Comparison of ENCODE assay signal across 24 cellular contexts in genomic region chr13:113361406-113361805, GRCh38. TPM values are rescaled to one million over a fixed set of nuclear protein-coding genes. Genes with fewer than 3 reads are reported as not detected.
DNase-seq lines count a peak whose midpoint lies in the region; ATAC-seq and TF ChIP-seq lines count a peak whose summit lies in the region.
"Had no signal": no experiment of that assay in that cellular context is flagged by ENCODE, and none has a peak within 500 bp of the region (broad histone marks: within the 10 kb centered on the region; RNA-seq: fewer than 3 reads in every experiment).

No MANE protein-coding gene starts in this region.

- peaks cover 4% of the 10 kb centered on the region; the same call in 2 of the 3 replicates for H3K9me3 Mint-ChIP-seq in GM23338
- H3K9me3 Mint-ChIP-seq in endodermal cell = no peaks in the 10 kb centered on the region
- H3K9me3 Mint-ChIP-seq in progenitor cell of endocrine pancreas (ENCODE audit: low read depth) = no peaks in the 10 kb centered on the region
- H3K9me3 Mint-ChIP-seq: activated naive CD4-positive, alpha-beta T cell treated with anti-CD3 and anti-CD28 coated beads, Interleukin-2, amount 10 ng/mL, durations not matched to agents 7 days and 5 days had no signal

- H3K4me3 ChIP-seq in GM12865 (ENCODE audit: low read depth, low read length) (no peak overlapping the region), GM23338 (peak overlapping the region; percentile 36; the same call in 1 of the 2 replicates), endodermal cell (ENCODE audit: low read length) (no peak overlapping the region), OCI-LY7 (ENCODE audit: low read depth, low read length, poor library complexity, severe bottlenecking) (no peak overlapping the region)
- H3K4me3 ChIP-seq: GM23248, lung, prostate gland had no signal

- no TSS peak for BruUV-seq in OCI-LY7 (replicated peaks; lab: Mats Ljungman, UMichigan)

- 99% methylated on average over 7 of the region's 7 CpGs; no CpG with 5 or more reads in 1 of the 2 experiments for WGBS in endodermal cell (ENCODE audit: insufficient coverage in 1 of 2, insufficient read length in 1 of 2), 2 experiments

- peaks cover 21% of the 10 kb centered on the region; the same call in 1 of the 2 replicates for H3F3A ChIP-seq in GM23338 (replicated peaks; ENCODE audit: low read depth)

- TF ChIP-seq CTCF in GM12865 (IDR thresholded peaks at IDR 0.05; ENCODE audit: insufficient read depth, low read depth, low read length, missing control alignments) (no peak), GM23338 (conservative IDR thresholded peaks at IDR 0.05; ENCODE audit: low read depth in 2 of 2) (no peak), endodermal cell (conservative IDR thresholded peaks at IDR 0.05) (no peak), progenitor cell of endocrine pancreas (IDR thresholded peaks at IDR 0.05; ENCODE audit: unreplicated experiment) (no peak), OCI-LY7 (conservative IDR thresholded peaks at IDR 0.05; ENCODE audit: low read length) (no peak)

- no peak overlapping the region for H2AFZ ChIP-seq in GM23338
- no peak overlapping the region for H2AFZ ChIP-seq in OCI-LY7 (ENCODE audit: low read length)
- H2AFZ ChIP-seq: GM23248 had no signal

- H3K36me3 Mint-ChIP-seq in GM23338 (ENCODE audit: low read depth) = peaks cover 33% of the 10 kb centered on the region
- H3K36me3 Mint-ChIP-seq in endodermal cell (ENCODE audit: low read depth) = peaks cover 28% of the 10 kb centered on the region
- H3K36me3 Mint-ChIP-seq in progenitor cell of endocrine pancreas (ENCODE audit: insufficient read depth) = peaks cover 1% of the 10 kb centered on the region
- H3K36me3 Mint-ChIP-seq: activated naive CD4-positive, alpha-beta T cell treated with anti-CD3 and anti-CD28 coated beads, Interleukin-2, amount 10 ng/mL, durations not matched to agents 7 days and 5 days had no signal

- H3K9me2 ChIP-seq in GM23338 (ENCODE audit: insufficient read depth) = no peaks in the 10 kb centered on the region
- H3K9me2 ChIP-seq in OCI-LY7 (ENCODE audit: insufficient read depth, low read length) = no peaks in the 10 kb centered on the region

- CTCF ChIA-PET in OCI-LY7 (lab: Charles Lee; ENCODE audit: unreplicated experiment) = no interaction called here

- H3K4me2 ChIP-seq in GM23338 (peak overlapping the region; percentile 97), OCI-LY7 (ENCODE audit: low read length) (no peak overlapping the region)

- peak overlapping the region; percentile 33; the same call in 2 of the 3 replicates for H3K4me3 Mint-ChIP-seq in GM23338
- no peak overlapping the region for H3K4me3 Mint-ChIP-seq in endodermal cell
- peak overlapping the region; percentile 21 for H3K4me3 Mint-ChIP-seq in progenitor cell of endocrine pancreas (ENCODE audit: low read depth)
- H3K4me3 Mint-ChIP-seq: activated naive CD4-positive, alpha-beta T cell treated with anti-CD3 and anti-CD28 coated beads, Interleukin-2, amount 10 ng/mL, durations not matched to agents 7 days and 5 days had no signal

- H4K20me1 ChIP-seq in GM23338 (replicated peaks; ENCODE audit: insufficient read depth) (peaks cover 52% of the 10 kb centered on the region), OCI-LY7 (ENCODE audit: insufficient read depth, low read length) (no peaks in the 10 kb centered on the region)

- H3K27ac ChIP-seq in GM23338 (ENCODE audit: low read depth) (0 out of 2 replicates have a peak overlapping the region, but pooled peaks have one; percentile 32), endodermal cell (ENCODE audit: low read depth, low read length) (no peak overlapping the region), OCI-LY7 (ENCODE audit: low read depth, low read length, poor library complexity, severe bottlenecking) (no peak overlapping the region)
- H3K27ac ChIP-seq: C4-2B, GM23248, prostate gland, transverse colon had no signal

- H3K27me3 ChIP-seq in GM23338 (ENCODE audit: insufficient read depth) = no peaks in the 10 kb centered on the region
- H3K27me3 ChIP-seq in endodermal cell (ENCODE audit: control insufficient read depth, insufficient read depth, low read length, poor library complexity, severe bottlenecking) = no peaks in the 10 kb centered on the region

- POLR2A ChIA-PET in OCI-LY7 (lab: Charles Lee) = no interaction called here

- peaks cover 6% of the 10 kb centered on the region for H3K27me3 Mint-ChIP-seq in GM23338 (ENCODE audit: insufficient read depth, low read depth, poor library complexity)
- H3K27me3 Mint-ChIP-seq in endodermal cell (ENCODE audit: insufficient read depth) = no peaks in the 10 kb centered on the region
- H3K27me3 Mint-ChIP-seq in progenitor cell of endocrine pancreas = no peaks in the 10 kb centered on the region

- H3K9ac ChIP-seq in endodermal cell (ENCODE audit: extremely low read depth, low read length, poor library complexity, severe bottlenecking) = no peak overlapping the region
- H3K9ac ChIP-seq: GM23248 had no signal

- H3K4me1 Mint-ChIP-seq in GM23338 (peaks cover 22% of the 10 kb centered on the region), endodermal cell (peaks cover 4% of the 10 kb centered on the region), progenitor cell of endocrine pancreas (ENCODE audit: low read depth) (peaks cover 21% of the 10 kb centered on the region)

- H3K36me3 ChIP-seq in GM23338 (ENCODE audit: insufficient read depth) (peaks cover 21% of the 10 kb centered on the region), endodermal cell (ENCODE audit: control insufficient read depth, insufficient read depth, low read length) (peaks cover 19% of the 10 kb centered on the region), OCI-LY7 (ENCODE audit: insufficient read depth, low read length) (no peaks in the 10 kb centered on the region)
- H3K36me3 ChIP-seq: prostate gland, transverse colon had no signal

- H3K79me2 ChIP-seq in GM23338 (replicated peaks; ENCODE audit: insufficient read depth) (peaks cover 74% of the 10 kb centered on the region), OCI-LY7 (ENCODE audit: insufficient read depth, low read depth, low read length) (no peaks in the 10 kb centered on the region)

- ATAC-seq in GM23338 (no peak), GM21447 (IDR thresholded peaks at IDR 0.05; ENCODE audit: unreplicated experiment) (no peak)

- intact Hi-C loops in OCI-LY7 (cut with micrococcal nuclease; ENCODE audit: unreplicated experiment) = no loop called here

- DNase-seq in GM12865 (ENCODE audit: low read depth) (peak; percentile 30), GM23338 (ENCODE audit: low spot score) (no peak), endodermal cell (peak; percentile 24), progenitor cell of endocrine pancreas (ENCODE audit: low spot score, unreplicated experiment) (no peak), nucleus accumbens (lab: John Stamatoyannopoulos, UW) (no peak), OCI-LY7 (ENCODE audit: low spot score) (no peak)
- DNase-seq: activated CD4-positive, alpha-beta T cell treated with anti-CD3 and anti-CD28 coated beads for 4 hours; activated naive CD4-positive, alpha-beta T cell treated with anti-CD3 and anti-CD28 coated beads, Interleukin-2, amount 10 ng/mL, durations not matched to agents 7 days and 5 days; amygdala; Calu3; DMS79 treated with DMSO at 0.1 percent for 48 hours; effector CD4-positive, alpha-beta T cell; GM23248; kidney glomerular epithelial cell; NCI-H1092; NCI-H1694 treated with DMSO at 0.1 percent for 48 hours; NCI-H510A; OCI-M1; T-helper 2 cell; transverse colon had no signal

- H3K9me3 ChIP-seq in endodermal cell (ENCODE audit: control insufficient read depth, low read length) (no peaks in the 10 kb centered on the region), OCI-LY7 (ENCODE audit: low read length) (no peaks in the 10 kb centered on the region)
- H3K9me3 ChIP-seq: prostate gland, transverse colon had no signal

- H3K27ac Mint-ChIP-seq in GM23338 (no peak overlapping the region; the same call in 1 of the 2 replicates), endodermal cell (no peak overlapping the region), progenitor cell of endocrine pancreas (no peak overlapping the region)
- H3K27ac Mint-ChIP-seq: activated naive CD4-positive, alpha-beta T cell treated with anti-CD3 and anti-CD28 coated beads, Interleukin-2, amount 10 ng/mL, durations not matched to agents 7 days and 5 days had no signal

- H3K4me1 ChIP-seq in GM23338 (ENCODE audit: insufficient read depth) (peaks cover 15% of the 10 kb centered on the region; the same call in 1 of the 2 replicates), endodermal cell (ENCODE audit: control insufficient read depth, insufficient read depth, low read length) (no peaks in the 10 kb centered on the region), OCI-LY7 (ENCODE audit: insufficient read depth, low read length, poor library complexity, severe bottlenecking) (no peaks in the 10 kb centered on the region)
- H3K4me1 ChIP-seq: prostate gland had no signal

TF ChIP-seq in GM23338, 12 proteins besides CTCF, POLR2A, EP300 and RAD21 (continues in another document):
- no peak for TF ChIP-seq ETS1 (IDR thresholded peaks at IDR 0.05)

RNA-seq across cellular contexts. Expression of gene GRTP1, which starts 2.5 kb away (rescaled TPM):
- total RNA-seq in GM23338 (2014; rRNA removed; shearing (Covaris generic)) = 33.9 and 56.2 TPM in 2 replicates
- 55.7 and 61.8 TPM in 2 replicates for polyA plus RNA-seq in GM23338 (2016; fragmentation: Nextera tagmentation; extraction: Ambion mirVana)
- total RNA-seq in endodermal cell = 10 to 100 TPM; 31.4 to 35.1 TPM
- polyA plus RNA-seq in endodermal cell (2013, experiment 1 of 2) = 7.6 TPM
- 7.7 TPM for polyA plus RNA-seq in endodermal cell (2013, experiment 2 of 2)
- total RNA-seq in progenitor cell of endocrine pancreas = 22.6 and 26.1 TPM in 2 replicates
- total RNA-seq in OCI-LY7 (2014; rRNA removed; shearing (Covaris generic)) = 1.0 TPM in 2 replicates
- 0.89 and 1.1 TPM in 2 replicates for total RNA-seq in OCI-LY7 (2022)
- total RNA-seq: GM23248 had no signal

Comparison
In these comparisons a context has a peak if more than half of its experiments do, and no peak if none do; other contexts are left out.
1. DNase-seq: peak in GM12865 (single experiment) and endodermal cell (single experiment); none in GM23338 (single experiment), progenitor cell of endocrine pancreas (single experiment), nucleus accumbens (0 of 56) and OCI-LY7 (single experiment).
2. RNA of gene GRTP1, which starts 2.5 kb away (total RNA-seq): 33.9 to 56.2 TPM in GM23338, 31.4 to 35.1 TPM in endodermal cell and 22.6 to 26.1 TPM in progenitor cell of endocrine pancreas; 0.89 to 1.1 TPM in OCI-LY7; every median in the first group is over 10 times any median in the second.